ENCODE assay signal across 8 cellular contexts in the genomic region with DNA sequence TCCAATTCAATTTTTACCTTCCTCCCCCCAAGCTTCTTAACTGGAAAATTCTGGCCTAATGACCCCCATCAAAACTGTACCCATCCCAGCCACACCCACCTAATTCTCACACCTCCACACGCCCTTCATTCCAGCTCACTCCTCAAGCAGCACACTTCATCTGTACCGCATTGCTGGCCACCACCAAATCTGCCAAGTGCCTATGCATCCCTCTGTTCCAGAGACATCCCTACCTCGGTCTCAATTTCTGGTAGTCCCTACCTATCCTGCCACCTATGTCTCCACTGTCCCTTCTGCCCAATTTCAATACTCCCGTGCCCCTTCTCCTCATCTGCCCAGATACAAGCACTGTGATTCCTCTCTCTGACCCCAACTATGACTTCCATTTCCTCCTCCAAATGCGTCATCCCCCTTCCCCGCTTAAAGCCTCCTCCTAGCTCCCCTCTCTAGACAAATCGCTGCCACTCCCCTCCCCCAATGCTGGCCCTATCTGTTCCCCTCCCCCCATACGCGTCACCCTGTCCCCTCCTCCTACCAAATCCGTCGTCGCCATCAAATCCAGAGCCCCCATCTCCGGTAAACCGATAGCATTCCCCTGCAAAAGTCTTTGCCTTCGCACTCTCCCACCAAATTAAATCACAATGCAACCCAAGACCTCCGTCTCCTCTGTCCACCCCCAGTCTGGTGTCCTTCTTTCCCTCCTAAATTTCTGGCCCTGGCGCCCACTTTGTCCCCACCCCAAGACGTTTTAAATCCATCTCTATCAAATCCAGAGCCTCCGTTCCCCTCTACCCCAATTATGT. TPM values are rescaled to one million over a fixed set of nuclear protein-coding genes. Genes with fewer than 3 reads are reported as not detected.
DNase-seq lines count a peak whose midpoint lies in the region; ATAC-seq, FAIRE-seq and TF ChIP-seq lines count a peak whose summit lies in the region.

No MANE protein-coding gene starts in this region.

- BruUV-seq in HepG2 (replicated peaks; lab: Mats Ljungman, UMichigan), result no TSS peak

- H2AFZ ChIP-seq in ACC112 (ENCODE audit: low read length, unreplicated experiment), result no peak overlapping the region
- H2AFZ ChIP-seq in HepG2 (ENCODE audit: low read length), result no peak overlapping the region

- 28% methylated on average over 19 of the region's 19 CpGs for WGBS in HepG2 (ENCODE audit: low lambda C conversion rate)

- peak overlapping the region; percentile 94 for H3K4me3 ChIP-seq in ACC112 (ENCODE audit: low read depth, low read length)
- H3K4me3 ChIP-seq in choroid plexus epithelial cell (ENCODE audit: low read depth, low read length), result peak overlapping the region; percentile 100
- peak overlapping the region; percentile 71 to 99 (median 91) for H3K4me3 ChIP-seq in HepG2 (replicated peaks in 1 of 3; ENCODE audit: insufficient read depth in 1 of 3, low read depth in 2 of 3, low read length in 3 of 3)

- no peak for FAIRE-seq in HepG2 (lab: Jason Lieb, UNC)

- no peak for TF ChIP-seq RAD21 in HepG2 (CRISPR knock-in tag; IDR thresholded peaks at IDR 0.05)

- H4K20me1 ChIP-seq in HepG2 (ENCODE audit: insufficient read depth, low read length), result peaks cover 6% of the 10 kb centered on the region

- no peak for TF ChIP-seq POLR2A in HepG2 (IDR thresholded peaks at IDR 0.05; ENCODE audit: insufficient read depth in 1 of 2, low read depth in 2 of 2, low read length in 2 of 2)

- POLR2A ChIA-PET in HEK293T (lab: Yijun Ruan, JAX) (interaction anchor here (1.2 to 2.0 kb wide), 4 partner anchors 9 to 220 kb away, joined by 3 to 11 read pairs (median 6); no protein-coding TSS in a partner anchor), HepG2 (lab: Yijun Ruan, JAX) (interaction anchor here (0.6 to 1.3 kb wide), 4 partner anchors 14 to 187 kb away, joined by 3 to 4 read pairs (median 4); no protein-coding TSS in a partner anchor)

- DNase-seq in HEK293T (ENCODE audit: extremely low spot score) (peak; percentile 30), T-helper 22 cell (ENCODE audit: low read depth) (peak; percentile 68), choroid plexus epithelial cell (ENCODE audit: low read depth) (peak; percentile 72), HepG2 (ENCODE audit: low spot score) (no peak), globus pallidus (ENCODE audit: low spot score) (no peak)
- peak; percentile 25 for DNase-seq in stimulated activated CD8-positive, alpha-beta memory T cell treated with anti-CD3 and anti-CD28 coated beads, Interleukin-12 subunit alpha, Interleukin-12 subunit beta, amount 100 ng/mL, for 1 hour (ENCODE audit: low read depth)

- CTCF ChIA-PET in HEK293T (lab: Yijun Ruan, JAX) (interaction anchor here (1.3 kb wide), 1 partner anchor 224 kb away, joined by 3 read pairs; no protein-coding TSS in a partner anchor), HepG2 (lab: Yijun Ruan, JAX; ENCODE audit: low intra/inter-chr PET ratio, low total read pairs) (no interaction called here)

- TF ChIP-seq CTCF in choroid plexus epithelial cell (conservative IDR thresholded peaks at IDR 0.05; ENCODE audit: low read depth, low read length) (no peak), HepG2 (CRISPR knock-in tag; IDR thresholded peaks at IDR 0.05) (no peak)

- H3K27ac ChIP-seq in ACC112 (ENCODE audit: low read depth, low read length), result peak overlapping the region; percentile 70
- H3K27ac ChIP-seq in HepG2 (ENCODE audit: extremely low read length, insufficient read depth, low read length), result peak overlapping the region; percentile 74

- intact Hi-C loops in HepG2 (cut with micrococcal nuclease; ENCODE audit: unreplicated experiment), result no loop called here

- TF ChIP-seq EP300 in HepG2 (IDR thresholded peaks at IDR 0.05; ENCODE audit: low read depth in 2 of 2, low read length in 2 of 2) (no peak), HepG2 (CRISPR knock-in tag; IDR thresholded peaks at IDR 0.05; ENCODE audit: borderline replicate concordance) (no peak)

- ATAC-seq in HepG2, result no peak
- no peak for ATAC-seq in HG03457 (IDR thresholded peaks at IDR 0.05; ENCODE audit: unreplicated experiment)

- no peaks in the 10 kb centered on the region for H3K9me3 ChIP-seq in HepG2 (ENCODE audit: low read length)

- H3K9ac ChIP-seq in HepG2 (ENCODE audit: insufficient read depth, low read depth, low read length), result peak overlapping the region; percentile 80

- H3K79me2 ChIP-seq in ACC112 (ENCODE audit: control insufficient read depth, insufficient read depth, low read length, unreplicated experiment) (peaks cover 67% of the 10 kb centered on the region), HepG2 (ENCODE audit: insufficient read depth, low read length) (peaks cover 58% of the 10 kb centered on the region)

- H3K27me3 ChIP-seq in ACC112 (ENCODE audit: insufficient read depth, low read length), result no peaks in the 10 kb centered on the region
- H3K27me3 ChIP-seq in HepG2 (ENCODE audit: control insufficient read depth in 1 of 2, insufficient read depth in 2 of 2, low read length in 2 of 2), result peaks cover 0 to 11% of the 10 kb centered on the region in 2 experiments; a peak in 3 of 5 replicates

- in situ Hi-C loops in HepG2 (cut with HindIII; ENCODE audit: extremely low pct_ligation_motif_present, low pct_unique_long_range_greater_than_20kb), result no loop called here

- peaks cover 32% of the 10 kb centered on the region for H3K4me1 ChIP-seq in ACC112 (ENCODE audit: control insufficient read depth, insufficient read depth, low read length, unreplicated experiment)
- peaks cover 30% of the 10 kb centered on the region for H3K4me1 ChIP-seq in HepG2 (ENCODE audit: insufficient read depth, low read length)

- H3K36me3 ChIP-seq in ACC112 (ENCODE audit: insufficient read depth, low read length), result no peaks in the 10 kb centered on the region
- H3K36me3 ChIP-seq in HepG2 (replicated peaks in 1 of 2; ENCODE audit: control insufficient read depth in 1 of 2, insufficient read depth in 2 of 2, low read length in 2 of 2), result peaks cover 5 to 12% of the 10 kb centered on the region in 2 experiments; a peak in 4 of 5 replicates

- peak overlapping the region; percentile 95 for H3K4me2 ChIP-seq in HepG2 (ENCODE audit: low read depth, low read length)

RNA-seq across cellular contexts. Expression of a gene that starts 1.2 kb away (rescaled TPM):
- total RNA-seq in HepG2 (2016; rRNA removed; fragmentation: Illumina TruSeq; extraction: Trizol), result 115 and 144 TPM in 2 replicates
- 53.5 and 64.3 TPM in 2 replicates for total RNA-seq in HepG2 (2016; cell fraction: cytosol; rRNA removed; fragmentation: Illumina TruSeq; extraction: Trizol; ENCODE audit: low read depth)
- total RNA-seq in HepG2 (2016; cell fraction: insoluble cytoplasmic fraction; rRNA removed; fragmentation: Illumina TruSeq; extraction: Trizol), result 99.7 and 146 TPM in 2 replicates
- 112 and 127 TPM in 2 replicates for total RNA-seq in HepG2 (2016; cell fraction: membrane; rRNA removed; fragmentation: Illumina TruSeq; extraction: Trizol)
- 129 and 139 TPM in 2 replicates for total RNA-seq in HepG2 (2016; cell fraction: nucleus; rRNA removed; fragmentation: Illumina TruSeq; extraction: Trizol)
- 86.2 and 96.1 TPM in 2 replicates for polyA plus RNA-seq in HepG2 (2011; rRNA removed)
- polyA plus RNA-seq in HepG2 (2011; cell fraction: cytosol; rRNA removed), result 84.5 and 90.6 TPM in 2 replicates
- polyA plus RNA-seq in HepG2 (2011; cell fraction: nucleus; rRNA removed), result 168 and 184 TPM in 2 replicates
- 90.8 and 127 TPM in 2 replicates for polyA plus RNA-seq in HepG2 (2012)
- polyA plus RNA-seq in HepG2 (2016; cell fraction: cytosol; fragmentation: Illumina TruSeq; extraction: Trizol; ENCODE audit: low read depth), result 50.6 and 64.6 TPM in 2 replicates
- 92.2 and 107 TPM in 2 replicates for polyA plus RNA-seq in HepG2 (2016; cell fraction: insoluble cytoplasmic fraction; fragmentation: Illumina TruSeq; extraction: Trizol; ENCODE audit: low read depth)
- 86.2 and 95.7 TPM in 2 replicates for polyA plus RNA-seq in HepG2 (2016; cell fraction: membrane; fragmentation: Illumina TruSeq; extraction: Trizol; ENCODE audit: low read depth)
- 185 and 196 TPM in 2 replicates for polyA plus RNA-seq in HepG2 (2016; cell fraction: nucleus; fragmentation: Illumina TruSeq; extraction: Trizol; ENCODE audit: insufficient read depth, low read depth)
- 134 and 163 TPM in 2 replicates for polyA minus RNA-seq in HepG2 (2011; rRNA and poly(A)+ RNA removed; ENCODE audit: low replicate concordance)
- polyA minus RNA-seq in HepG2 (2011; cell fraction: cytosol; rRNA and poly(A)+ RNA removed), result 32.2 and 36.3 TPM in 2 replicates
- 109 and 138 TPM in 2 replicates for polyA minus RNA-seq in HepG2 (2011; cell fraction: nucleus; rRNA and poly(A)+ RNA removed)

RNA-seq across cellular contexts. Expression of a gene that starts 20.7 kb away (rescaled TPM):
- not detected in 2 replicates for total RNA-seq in HepG2 (2016; rRNA removed; fragmentation: Illumina TruSeq; extraction: Trizol)
- not detected in 2 replicates for total RNA-seq in HepG2 (2016; cell fraction: cytosol; rRNA removed; fragmentation: Illumina TruSeq; extraction: Trizol; ENCODE audit: low read depth)
- total RNA-seq in HepG2 (2016; cell fraction: insoluble cytoplasmic fraction; rRNA removed; fragmentation: Illumina TruSeq; extraction: Trizol), result not detected in 2 replicates
- not detected in 2 replicates for total RNA-seq in HepG2 (2016; cell fraction: membrane; rRNA removed; fragmentation: Illumina TruSeq; extraction: Trizol)
- total RNA-seq in HepG2 (2016; cell fraction: nucleus; rRNA removed; fragmentation: Illumina TruSeq; extraction: Trizol), result not detected in 2 replicates
- polyA plus RNA-seq in HepG2 (2011; rRNA removed), result 0.03 TPM in 1 of 2 replicates, not detected in the other
- not detected in 2 replicates for polyA plus RNA-seq in HepG2 (2011; cell fraction: cytosol; rRNA removed)
- polyA plus RNA-seq in HepG2 (2011; cell fraction: nucleus; rRNA removed), result 0.13 and 0.17 TPM in 2 replicates
- polyA plus RNA-seq in HepG2 (2012), result not detected in 2 replicates
- polyA plus RNA-seq in HepG2 (2016; cell fraction: cytosol; fragmentation: Illumina TruSeq; extraction: Trizol; ENCODE audit: low read depth), result not detected in 2 replicates
- not detected in 2 replicates for polyA plus RNA-seq in HepG2 (2016; cell fraction: insoluble cytoplasmic fraction; fragmentation: Illumina TruSeq; extraction: Trizol; ENCODE audit: low read depth)
- not detected in 2 replicates for polyA plus RNA-seq in HepG2 (2016; cell fraction: membrane; fragmentation: Illumina TruSeq; extraction: Trizol; ENCODE audit: low read depth)
- polyA plus RNA-seq in HepG2 (2016; cell fraction: nucleus; fragmentation: Illumina TruSeq; extraction: Trizol; ENCODE audit: insufficient read depth, low read depth), result not detected in 2 replicates
- not detected in 2 replicates for polyA minus RNA-seq in HepG2 (2011; rRNA and poly(A)+ RNA removed; ENCODE audit: low replicate concordance)
- not detected in 2 replicates for polyA minus RNA-seq in HepG2 (2011; cell fraction: cytosol; rRNA and poly(A)+ RNA removed)
- polyA minus RNA-seq in HepG2 (2011; cell fraction: nucleus; rRNA and poly(A)+ RNA removed), result 0.25 TPM in 1 of 2 replicates, not detected in the other

RNA-seq across cellular contexts. Expression of a gene that starts 30.2 kb away (rescaled TPM):
- total RNA-seq in HepG2 (2016; rRNA removed; fragmentation: Illumina TruSeq; extraction: Trizol), result not detected in 2 replicates
- total RNA-seq in HepG2 (2016; cell fraction: cytosol; rRNA removed; fragmentation: Illumina TruSeq; extraction: Trizol; ENCODE audit: low read depth), result not detected in 2 replicates
- not detected in 2 replicates for total RNA-seq in HepG2 (2016; cell fraction: insoluble cytoplasmic fraction; rRNA removed; fragmentation: Illumina TruSeq; extraction: Trizol)
- total RNA-seq in HepG2 (2016; cell fraction: membrane; rRNA removed; fragmentation: Illumina TruSeq; extraction: Trizol), result not detected in 2 replicates
- not detected in 2 replicates for total RNA-seq in HepG2 (2016; cell fraction: nucleus; rRNA removed; fragmentation: Illumina TruSeq; extraction: Trizol)
- polyA plus RNA-seq in HepG2 (2011; rRNA removed), result not detected in 2 replicates
- polyA plus RNA-seq in HepG2 (2011; cell fraction: cytosol; rRNA removed), result not detected in 2 replicates
- not detected in 2 replicates for polyA plus RNA-seq in HepG2 (2011; cell fraction: nucleus; rRNA removed)
- not detected in 2 replicates for polyA plus RNA-seq in HepG2 (2012)
- not detected in 2 replicates for polyA plus RNA-seq in HepG2 (2016; cell fraction: cytosol; fragmentation: Illumina TruSeq; extraction: Trizol; ENCODE audit: low read depth)
- not detected in 2 replicates for polyA plus RNA-seq in HepG2 (2016; cell fraction: insoluble cytoplasmic fraction; fragmentation: Illumina TruSeq; extraction: Trizol; ENCODE audit: low read depth)
- polyA plus RNA-seq in HepG2 (2016; cell fraction: membrane; fragmentation: Illumina TruSeq; extraction: Trizol; ENCODE audit: low read depth), result not detected in 2 replicates
- polyA plus RNA-seq in HepG2 (2016; cell fraction: nucleus; fragmentation: Illumina TruSeq; extraction: Trizol; ENCODE audit: insufficient read depth, low read depth), result not detected in 2 replicates
- 0.33 TPM in 1 of 2 replicates, not detected in the other for polyA minus RNA-seq in HepG2 (2011; rRNA and poly(A)+ RNA removed; ENCODE audit: low replicate concordance)
- polyA minus RNA-seq in HepG2 (2011; cell fraction: cytosol; rRNA and poly(A)+ RNA removed), result not detected in 2 replicates
- polyA minus RNA-seq in HepG2 (2011; cell fraction: nucleus; rRNA and poly(A)+ RNA removed), result not detected in 2 replicates

Comparison
In these comparisons a context has a peak if more than half of its experiments do, and no peak if none do; other contexts are left out.
1. DNase-seq: peak in HEK293T (single experiment), T-helper 22 cell (single experiment), choroid plexus epithelial cell (single experiment) and stimulated activated CD8-positive, alpha-beta memory T cell treated with anti-CD3 and anti-CD28 coated beads, Interleukin-12 subunit alpha, Interleukin-12 subunit beta, amount 100 ng/mL, for 1 hour (single experiment); none in HepG2 (single experiment) and globus pallidus (single experiment).
2. Peak in every context shown above with its lines, with median percentiles within 50 percentile points of each other: H3K4me3 ChIP-seq.